ENCODE assay signal across 8 cellular contexts in genomic region chr15:68930268-68931022, GRCh38. TPM values are rescaled to one million over a fixed set of nuclear protein-coding genes. Genes with fewer than 3 reads are reported as not detected.
A peak's percentile ranks its signal among the peaks of the same experiment; 100 is the strongest.
DNase-seq lines count a peak whose midpoint lies in the region; ATAC-seq and TF ChIP-seq lines count a peak whose summit lies in the region.

Gene SPESP1, plus strand, starts transcription at chr15:68930525. Its CDS starts 129 bp downstream, at chr15:68930654.

- DNase-seq in AG20443 (ENCODE audit: low spot score) (peak; percentile 86), activated B cell treated with CpG ODN at 0.5 μM for 24 hours (peak; percentile 41), chondrocyte (ENCODE audit: low spot score) (peak; percentile 77), SHP77 (lab: John Stamatoyannopoulos, UW) (no peak)

- CTCF ChIA-PET in activated B cell treated with CpG ODN at 0.5 μM for 24 hours (lab: Charles Lee): no interaction called here

- peak within 1 kb of the TSS; percentile 7 for H3K4me3 ChIP-seq in mononuclear cell (ENCODE audit: low read length)

- H3K4me3 Mint-ChIP-seq in activated B cell treated with CpG ODN at 0.5 μM for 24 hours: peak within 1 kb of the TSS; percentile 50
- H3K4me3 Mint-ChIP-seq in chondrocyte (ENCODE audit: unreplicated experiment): no peak within 1 kb of the TSS
- H3K4me3 Mint-ChIP-seq in stimulated activated memory B cell treated with anti-CD40 and anti-IgM and Interleukin-4, amounts not matched to agents 10 μg/mL and 1 μg/mL and 100 μg/mL, for 72 hours: peak within 1 kb of the TSS; percentile 15

- no peaks in the 10 kb centered on the region for H3K9me3 ChIP-seq in mononuclear cell (ENCODE audit: low read depth, low read length)

- TF ChIP-seq CTCF in activated B cell treated with CpG ODN at 0.5 μM for 24 hours (IDR thresholded peaks at IDR 0.05): no peak
- TF ChIP-seq CTCF in chondrocyte (IDR thresholded peaks at IDR 0.05): no peak

- ATAC-seq in activated B cell treated with CpG ODN at 0.5 μM for 24 hours (ENCODE audit: low read depth) (peak; percentile 93), HG03095 (IDR thresholded peaks at IDR 0.05; ENCODE audit: unreplicated experiment) (no peak), GM21717 (IDR thresholded peaks at IDR 0.05; ENCODE audit: unreplicated experiment) (no peak)
- ATAC-seq in stimulated activated memory B cell treated with anti-CD40 and anti-IgM and Interleukin-4, amounts not matched to agents 10 μg/mL and 1 μg/mL and 100 μg/mL, for 72 hours: peak; percentile 68

- H3K4me1 ChIP-seq in mononuclear cell (ENCODE audit: insufficient read depth, low read length): no peaks in the 10 kb centered on the region

- H3K36me3 Mint-ChIP-seq in activated B cell treated with CpG ODN at 0.5 μM for 24 hours (ENCODE audit: low read depth): no peaks in the 10 kb centered on the region
- H3K36me3 Mint-ChIP-seq in chondrocyte (ENCODE audit: low read depth): no peaks in the 10 kb centered on the region
- no peaks in the 10 kb centered on the region for H3K36me3 Mint-ChIP-seq in stimulated activated memory B cell treated with anti-CD40 and anti-IgM and Interleukin-4, amounts not matched to agents 10 μg/mL and 1 μg/mL and 100 μg/mL, for 72 hours

- intact Hi-C loops in activated B cell treated with CpG ODN at 0.5 μM for 24 hours (cut with micrococcal nuclease): no loop called here

- H3K27me3 Mint-ChIP-seq in activated B cell treated with CpG ODN at 0.5 μM for 24 hours (no peaks in the 10 kb centered on the region), chondrocyte (ENCODE audit: low read depth) (no peaks in the 10 kb centered on the region)
- peaks cover 14% of the 10 kb centered on the region for H3K27me3 Mint-ChIP-seq in stimulated activated memory B cell treated with anti-CD40 and anti-IgM and Interleukin-4, amounts not matched to agents 10 μg/mL and 1 μg/mL and 100 μg/mL, for 72 hours

- H3K27ac Mint-ChIP-seq in activated B cell treated with CpG ODN at 0.5 μM for 24 hours: no peak within 1 kb of the TSS
- no peak within 1 kb of the TSS for H3K27ac Mint-ChIP-seq in chondrocyte (ENCODE audit: unreplicated experiment)
- no peak within 1 kb of the TSS for H3K27ac Mint-ChIP-seq in stimulated activated memory B cell treated with anti-CD40 and anti-IgM and Interleukin-4, amounts not matched to agents 10 μg/mL and 1 μg/mL and 100 μg/mL, for 72 hours

- no peaks in the 10 kb centered on the region for H3K9me3 Mint-ChIP-seq in activated B cell treated with CpG ODN at 0.5 μM for 24 hours
- no peaks in the 10 kb centered on the region for H3K9me3 Mint-ChIP-seq in chondrocyte (ENCODE audit: low read depth)
- peaks cover 5% of the 10 kb centered on the region for H3K9me3 Mint-ChIP-seq in stimulated activated memory B cell treated with anti-CD40 and anti-IgM and Interleukin-4, amounts not matched to agents 10 μg/mL and 1 μg/mL and 100 μg/mL, for 72 hours

- no peaks in the 10 kb centered on the region for H3K27me3 ChIP-seq in mononuclear cell (ENCODE audit: insufficient read depth, low read length)

- POLR2A ChIA-PET in activated B cell treated with CpG ODN at 0.5 μM for 24 hours (lab: Charles Lee): no interaction called here

- H3K4me1 Mint-ChIP-seq in activated B cell treated with CpG ODN at 0.5 μM for 24 hours (no peaks in the 10 kb centered on the region), chondrocyte (ENCODE audit: low read depth) (peaks cover 18% of the 10 kb centered on the region)
- no peaks in the 10 kb centered on the region for H3K4me1 Mint-ChIP-seq in stimulated activated memory B cell treated with anti-CD40 and anti-IgM and Interleukin-4, amounts not matched to agents 10 μg/mL and 1 μg/mL and 100 μg/mL, for 72 hours

RNA-seq across cellular contexts. Expression of gene SPESP1, which starts in this region (rescaled TPM):
- 0.44 and 0.78 TPM in 2 replicates for total RNA-seq in activated B cell treated with CpG ODN at 0.5 μM for 24 hours
- not detected in 3 replicates for total RNA-seq in chondrocyte
- total RNA-seq in mononuclear cell: 0.21 TPM

Comparison
In these comparisons a context has a peak if more than half of its experiments do, and no peak if none do; other contexts are left out.
1. Peak in DNase-seq and ATAC-seq in activated B cell treated with CpG ODN at 0.5 μM for 24 hours; RNA of the gene not detected or under 1 TPM.
2. Peak in DNase-seq in chondrocyte; RNA of the gene not detected or under 1 TPM.